Comparison of ENCODE assay signal across 1 cellular context in genomic region chr1:111320066-111320879, GRCh38.
TF ChIP-seq lines count a peak whose summit lies in the region.

No MANE protein-coding gene starts in this region.

TF ChIP-seq in GM12878, 131 proteins besides CTCF, POLR2A, EP300 and RAD21:
- TF ChIP-seq SREBF2 (IDR thresholded peaks at IDR 0.05; ENCODE audit: low read length), result no peak
- TF ChIP-seq ZNF687 (IDR thresholded peaks at IDR 0.05), result no peak
- 0 out of 2 replicates have a peak, but pooled peaks have one; percentile 7 for TF ChIP-seq SPI1 (IDR thresholded peaks at IDR 0.05; ENCODE audit: borderline replicate concordance, insufficient read depth, low read depth, low read length)
